In genomic region chr17:78124836-78125137, GRCh38 we compare ENCODE assay signal across 11 cellular contexts. TPM values are rescaled to one million over a fixed set of nuclear protein-coding genes. Genes with fewer than 3 reads are reported as not detected.
DNase-seq lines count a peak whose midpoint lies in the region; ATAC-seq, FAIRE-seq and TF ChIP-seq lines count a peak whose summit lies in the region.
"Had no signal": no experiment of that assay in that cellular context is flagged by ENCODE, and none has a peak within 500 bp of the region (broad histone marks: within the 10 kb centered on the region; RNA-seq: fewer than 3 reads in every experiment).

No MANE protein-coding gene starts in this region.

- TF ChIP-seq CTCF in cardiac muscle cell (IDR thresholded peaks at IDR 0.05; ENCODE audit: low read depth, low read length) (no peak), right atrium auricular region (IDR thresholded peaks at IDR 0.05) (no peak), kidney (IDR thresholded peaks at IDR 0.05; ENCODE audit: borderline replicate concordance, extremely low read depth, insufficient read depth) (no peak)

- intact Hi-C loops in kidney (cut with DNase I) = no loop called here
- intact Hi-C loops in left colon (cut with DNase I, micrococcal nuclease) = no loop called here

- H3K4me1 ChIP-seq in cardiac muscle cell (ENCODE audit: low read depth) = peaks cover 14% of the 10 kb centered on the region
- peaks cover 2 to 57% of the 10 kb centered on the region in 2 donors for H3K4me1 ChIP-seq in right atrium auricular region
- peaks cover 0 to 14% of the 10 kb centered on the region in 2 donors for H3K4me1 ChIP-seq in kidney (ENCODE audit: control insufficient read depth in 1 of 2, insufficient read depth in 1 of 2, low read depth in 1 of 2, low read length in 2 of 2)
- peaks cover 63% of the 10 kb centered on the region for H3K4me1 ChIP-seq in thymus (ENCODE audit: control insufficient read depth, insufficient read depth, low read length)

- no peaks in the 10 kb centered on the region for H3K27me3 Mint-ChIP-seq in T-helper 17 cell

- H3K4me3 Mint-ChIP-seq in T-helper 17 cell = peak overlapping the region; percentile 93

- H3K4me1 Mint-ChIP-seq in T-helper 17 cell = peaks cover 66% of the 10 kb centered on the region

- H3K36me3 ChIP-seq in cardiac muscle cell (peaks cover 19% of the 10 kb centered on the region), right atrium auricular region (peaks cover 21% of the 10 kb centered on the region), kidney (ENCODE audit: control insufficient read depth in 1 of 2, insufficient read depth in 2 of 2, low read length in 2 of 2) (peaks cover 0 to 5% of the 10 kb centered on the region in 2 donors), thymus (ENCODE audit: control insufficient read depth, insufficient read depth) (peaks cover 54% of the 10 kb centered on the region)

- H3K27ac Mint-ChIP-seq in T-helper 17 cell = peak overlapping the region; percentile 92

- H3K36me3 Mint-ChIP-seq in T-helper 17 cell (ENCODE audit: low read depth) = peaks cover 19% of the 10 kb centered on the region

- no peak overlapping the region for H3K9ac ChIP-seq in kidney (ENCODE audit: low read length in 2 of 2)

- no peak overlapping the region for H3K4me3 ChIP-seq in cardiac muscle cell
- H3K4me3 ChIP-seq in right atrium auricular region = no peak overlapping the region
- H3K4me3 ChIP-seq in kidney (ENCODE audit: low read length in 2 of 2) = no peak overlapping the region
- H3K4me3 ChIP-seq in thymus (ENCODE audit: low read length) = no peak overlapping the region

- no peak for FAIRE-seq in kidney (lab: Jason Lieb, UNC)
- FAIRE-seq: TTC549 had no signal

- no peak for DNase-seq in cardiac muscle cell (ENCODE audit: low read depth in 1 of 2, low spot score in 1 of 2)
- no peak for DNase-seq in right atrium auricular region (ENCODE audit: low spot score)
- no peak for DNase-seq in T-helper 17 cell
- DNase-seq in kidney = peak; percentile 77
- no peak for DNase-seq in NCI-H774 (lab: John Stamatoyannopoulos, UW)
- DNase-seq in left colon = no peak
- no peak for DNase-seq in T1000 (lab: John Stamatoyannopoulos, UW)
- DNase-seq: NCI-H2227 treated with DMSO at 0.1 percent for 48 hours had no signal

- H3K9me3 ChIP-seq in cardiac muscle cell (ENCODE audit: low read depth) = no peaks in the 10 kb centered on the region
- no peaks in the 10 kb centered on the region for H3K9me3 ChIP-seq in right atrium auricular region
- H3K9me3 ChIP-seq in T-helper 17 cell (ENCODE audit: control insufficient read depth, low read length, poor library complexity, severe bottlenecking) = no peaks in the 10 kb centered on the region
- H3K9me3 ChIP-seq in kidney (ENCODE audit: control insufficient read depth in 1 of 2, low read length in 2 of 2) = no peaks in the 10 kb centered on the region
- peaks cover 1% of the 10 kb centered on the region for H3K9me3 ChIP-seq in thymus (ENCODE audit: control insufficient read depth)

- WGBS in thymus = 68% methylated on average over 12 of the region's 12 CpGs

- ATAC-seq in T-helper 17 cell (no peak), left colon (no peak)

- peak overlapping the region; percentile 88 for H3K27ac ChIP-seq in cardiac muscle cell
- H3K27ac ChIP-seq in right atrium auricular region = peak overlapping the region in 1 of 2 donors; percentile 83
- no peak overlapping the region for H3K27ac ChIP-seq in kidney (ENCODE audit: low read depth in 2 of 2, low read length in 2 of 2)
- H3K27ac ChIP-seq in thymus (ENCODE audit: low read depth) = peak overlapping the region; percentile 22

- H3K27me3 ChIP-seq in cardiac muscle cell = no peaks in the 10 kb centered on the region
- H3K27me3 ChIP-seq in right atrium auricular region = no peaks in the 10 kb centered on the region
- no peaks in the 10 kb centered on the region for H3K27me3 ChIP-seq in thymus (ENCODE audit: control insufficient read depth, insufficient read depth)

RNA-seq across cellular contexts. Expression of gene TMC6, which starts 3.8 kb away (rescaled TPM):
- total RNA-seq in cardiac muscle cell (83.0 and 144 TPM in 2 replicates), right atrium auricular region (10 to 100 TPM in 1 of 2 donors, 1 to 10 TPM in 1; 7.5 to 41.3 TPM), T-helper 17 cell (100 to 1,000 TPM; 609 to 822 TPM), kidney (115 TPM), left colon (100 to 1,000 TPM in 1 of 2 donors, 10 to 100 TPM in 1; 83.5 to 119 TPM)
- polyA plus RNA-seq in cardiac muscle cell (85.4 and 128 TPM in 2 replicates), kidney (ENCODE audit: insufficient read depth, low read depth, low replicate concordance) (15.0 TPM), thymus (174 TPM)
- total RNA-seq: RPMI7951 had no signal

RNA-seq across cellular contexts. Expression of gene TMC8, which starts 5.8 kb away (rescaled TPM):
- 0.42 and 1.1 TPM in 2 replicates for total RNA-seq in cardiac muscle cell
- polyA plus RNA-seq in cardiac muscle cell = 1.8 and 3.1 TPM in 2 replicates
- total RNA-seq in right atrium auricular region = 1 to 10 TPM; 1.0 to 2.6 TPM
- total RNA-seq in T-helper 17 cell = 100 to 1,000 TPM; 352 to 481 TPM
- total RNA-seq in kidney = 35.9 TPM
- polyA plus RNA-seq in kidney (ENCODE audit: insufficient read depth, low read depth, low replicate concordance) = 1.0 TPM
- polyA plus RNA-seq in thymus = 196 TPM
- 1 to 10 TPM; 3.4 to 8.8 TPM for total RNA-seq in left colon
- total RNA-seq: RPMI7951 had no signal

RNA-seq across cellular contexts. Expression of gene C17orf99, which starts 21.4 kb away (rescaled TPM):
- total RNA-seq in cardiac muscle cell (not detected in 2 replicates), right atrium auricular region (not detected), T-helper 17 cell (not detected), kidney (not detected), left colon (not detected)
- polyA plus RNA-seq in cardiac muscle cell (not detected in 2 replicates), kidney (ENCODE audit: insufficient read depth, low read depth, low replicate concordance) (not detected), thymus (9.8 TPM)
- total RNA-seq: RPMI7951 had no signal

RNA-seq across cellular contexts. Expression of gene SYNGR2, which starts 43.6 kb away (rescaled TPM):
- total RNA-seq in cardiac muscle cell (107 and 126 TPM in 2 replicates), right atrium auricular region (100 to 1,000 TPM in 1 of 2 donors, 10 to 100 TPM in 1; 52.8 to 129 TPM), T-helper 17 cell (10 to 100 TPM; 49.5 to 68.1 TPM), kidney (165 TPM), left colon (100 to 1,000 TPM; 173 to 188 TPM)
- polyA plus RNA-seq in cardiac muscle cell (262 and 269 TPM in 2 replicates), kidney (ENCODE audit: insufficient read depth, low read depth, low replicate concordance) (149 TPM), thymus (149 TPM)

Comparison
In these comparisons a context has a peak if more than half of its experiments do, and no peak if none do; other contexts are left out.
1. H3K27ac ChIP-seq: peak in cardiac muscle cell (single experiment) and thymus (single experiment); none in kidney (0 of 2).